ENCODE assay signal across 7 cellular contexts in genomic region chr1:232805269-232806070, GRCh38.
DNase-seq lines count a peak whose midpoint lies in the region; ATAC-seq and TF ChIP-seq lines count a peak whose summit lies in the region.

Gene MAP10 (plus strand): TSS chr1:232805416. CDS start chr1:232805450, 34 bp downstream.

- H3K27ac ChIP-seq in mucosa of rectum (ENCODE audit: low read depth in 2 of 2, low read length in 2 of 2) = peak within 1 kb of the TSS; percentile 61 to 64

- peak; percentile 34 for TF ChIP-seq POLR2A in erythroblast (IDR thresholded peaks at IDR 0.05; ENCODE audit: low read length)

- H3K4me1 ChIP-seq in mucosa of rectum (ENCODE audit: control insufficient read depth in 2 of 2, insufficient read depth in 2 of 2, low read length in 2 of 2) = peaks cover 8% of the 10 kb centered on the region in 2 donors

- DNase-seq in NCI-H82 (lab: John Stamatoyannopoulos, UW) (peak; percentile 91), erythroblast (lab: John Stamatoyannopoulos, UW) (peak; percentile 70 to 77)
- peak; percentile 68 for DNase-seq in activated T-cell treated with anti-CD3 and anti-CD28 coated beads, Interleukin-2, amount 50 U/mL, for 1 hour
- DNase-seq in stimulated activated CD8-positive, alpha-beta memory T cell treated with anti-CD3 and anti-CD28 coated beads, Interleukin-4, amount 100 ng/mL, for 1 hour (ENCODE audit: low read depth in 2 of 2, low spot score in 1 of 2) = peak; percentile 27 to 41

- no peaks in the 10 kb centered on the region for H3K36me3 ChIP-seq in mucosa of rectum (ENCODE audit: control insufficient read depth in 2 of 2, insufficient read depth in 2 of 2, low read length in 2 of 2)

- ATAC-seq in GM18867 (IDR thresholded peaks at IDR 0.05; ENCODE audit: unreplicated experiment) (peak; percentile 92), HG03103 (IDR thresholded peaks at IDR 0.05; ENCODE audit: low read depth, unreplicated experiment) (peak; percentile 78)

- peak within 1 kb of the TSS; percentile 60 to 83 for H3K9ac ChIP-seq in mucosa of rectum (ENCODE audit: low read depth in 1 of 2, low read length in 2 of 2)

- peak within 1 kb of the TSS; percentile 81 to 82 for H3K4me3 ChIP-seq in mucosa of rectum (ENCODE audit: low read length in 2 of 2)

- H3K27me3 ChIP-seq in mucosa of rectum (ENCODE audit: control insufficient read depth in 2 of 2, insufficient read depth in 2 of 2, low read length in 2 of 2) = no peaks in the 10 kb centered on the region

- H3K9me3 ChIP-seq in mucosa of rectum (ENCODE audit: control insufficient read depth in 2 of 2, low read length in 2 of 2) = no peaks in the 10 kb centered on the region

Comparison
In these comparisons a context has a peak if more than half of its experiments do, and no peak if none do; other contexts are left out.
1. Peak in every context shown above with its lines: DNase-seq, ATAC-seq, H3K4me3 ChIP-seq and H3K27ac ChIP-seq.
2. DNase-seq: peak in every context shown above with its lines; median percentile 91 in NCI-H82; 74 in erythroblast; 68 in activated T-cell treated with anti-CD3 and anti-CD28 coated beads, Interleukin-2, amount 50 U/mL, for 1 hour; 34 in stimulated activated CD8-positive, alpha-beta memory T cell treated with anti-CD3 and anti-CD28 coated beads, Interleukin-4, amount 100 ng/mL, for 1 hour.